In genomic region chr13:101116826-101117225, GRCh38 we compare ENCODE assay signal across 26 cellular contexts.
"Had no signal": no experiment of that assay in that cellular context is flagged by ENCODE, and none has a peak within 500 bp of the region (broad histone marks: within the 10 kb centered on the region; RNA-seq: fewer than 3 reads in every experiment).

No MANE protein-coding gene starts in this region.

- H3K4me3 ChIP-seq: breast epithelium, esophagus muscularis mucosa, heart left ventricle, left ventricle myocardium inferior, psoas muscle, sigmoid colon, upper lobe of left lung, vagina had no signal

- H3K4me1 ChIP-seq: breast epithelium, esophagus muscularis mucosa, foreskin keratinocyte, heart left ventricle, left ventricle myocardium inferior, parathyroid adenoma, psoas muscle, sigmoid colon, upper lobe of left lung, vagina had no signal

- H2AFZ ChIP-seq: parathyroid adenoma had no signal

- H3K36me3 ChIP-seq: breast epithelium, esophagus muscularis mucosa, heart left ventricle, left ventricle myocardium inferior, sigmoid colon, upper lobe of left lung, vagina had no signal

- H3K27me3 ChIP-seq: breast epithelium, esophagus muscularis mucosa, foreskin keratinocyte, heart left ventricle, sigmoid colon, upper lobe of left lung, vagina had no signal

- ATAC-seq: activated CD4-positive, alpha-beta T cell treated with anti-CD3 and anti-CD28 coated beads for 36 hours; activated CD8-positive, alpha-beta memory T cell treated with anti-CD3 and anti-CD28 coated beads, Interleukin-2, amount 10 ng/mL, durations not matched to agents 7 days and 5 days; activated CD8-positive, alpha-beta T cell treated with anti-CD3 and anti-CD28 coated beads, Interleukin-2, amount 10 ng/mL, durations not matched to agents 7 days and 5 days; activated naive CD4-positive, alpha-beta T cell treated with anti-CD3 and anti-CD28 coated beads, Interleukin-2, amount 50 U/mL, for 72 hours; foreskin keratinocyte; heart left ventricle; psoas muscle; stimulated activated effector memory CD8-positive, alpha-beta T cell treated with anti-CD3 and anti-CD28 coated beads, Interleukin-12 subunit alpha, Interleukin-12 subunit beta, amount 100 ng/mL, for 72 hours; stimulated activated naive CD8-positive, alpha-beta T cell treated with anti-CD3 and anti-CD28 coated beads, Interleukin-15, amount 100 ng/mL, for 72 hours had no signal

- FAIRE-seq: small intestine had no signal

- DNase-seq: activated CD4-positive, alpha-beta T cell treated with anti-CD3 and anti-CD28 coated beads for 36 hours; activated CD4-positive, CD25-positive, alpha-beta regulatory T cell; activated CD8-positive, alpha-beta memory T cell treated with anti-CD3 and anti-CD28 coated beads, Interleukin-2, amount 10 ng/mL, durations not matched to agents 7 days and 5 days; activated CD8-positive, alpha-beta T cell treated with anti-CD3 and anti-CD28 coated beads, Interleukin-2, amount 10 ng/mL, durations not matched to agents 7 days and 5 days; activated naive CD4-positive, alpha-beta T cell; activated T-cell treated with anti-CD3 and anti-CD28 coated beads, Interleukin-2, amount 50 U/mL, for 48 hours; central memory CD4-positive, alpha-beta T cell; foreskin keratinocyte; heart left ventricle; hypothalamus; islet precursor cell; left ventricle myocardium inferior; nucleus accumbens; psoas muscle; sigmoid colon; small intestine; stimulated activated CD4-positive, alpha-beta T cell treated with anti-CD3 and anti-CD28 coated beads, Interleukin-4, amount 100 ng/mL, for 24 hours; stimulated activated naive CD8-positive, alpha-beta T cell treated with anti-CD3 and anti-CD28 coated beads, Interleukin-15, amount 100 ng/mL, for 72 hours; substantia nigra; upper lobe of left lung had no signal

- H3K79me2 ChIP-seq: parathyroid adenoma had no signal

- H3K9ac ChIP-seq: parathyroid adenoma had no signal

- H3K9me3 ChIP-seq: breast epithelium, esophagus muscularis mucosa, heart left ventricle, left ventricle myocardium inferior, psoas muscle, sigmoid colon, upper lobe of left lung, vagina had no signal

- H3K27ac ChIP-seq: breast epithelium, esophagus muscularis mucosa, foreskin keratinocyte, heart left ventricle, left ventricle myocardium inferior, parathyroid adenoma, psoas muscle, sigmoid colon, upper lobe of left lung, vagina had no signal
